Comparison of ENCODE assay signal across 15 cellular contexts in genomic region chr1:180248731-180249681, GRCh38. TPM values are rescaled to one million over a fixed set of nuclear protein-coding genes. Genes with fewer than 3 reads are reported as not detected.
DNase-seq lines count a peak whose midpoint lies in the region; ATAC-seq and TF ChIP-seq lines count a peak whose summit lies in the region.
"Had no signal": no experiment of that assay in that cellular context is flagged by ENCODE, and none has a peak within 500 bp of the region (broad histone marks: within the 10 kb centered on the region; RNA-seq: fewer than 3 reads in every experiment).

No MANE protein-coding gene starts in this region.

- no peak overlapping the region for H3K27ac Mint-ChIP-seq in activated CD4-positive, alpha-beta memory T cell treated with anti-CD3 and anti-CD28 coated beads for 36 hours
- H3K27ac Mint-ChIP-seq: activated CD4-positive, alpha-beta T cell treated with anti-CD3 and anti-CD28 coated beads, Interleukin-2, amount 10 ng/mL, durations not matched to agents 24 days and 14 days; progenitor cell of endocrine pancreas had no signal

- CTCF ChIA-PET in activated CD4-positive, alpha-beta memory T cell treated with anti-CD3 and anti-CD28 coated beads for 36 hours (lab: Charles Lee) = no interaction called here

- H3K4me3 ChIP-seq in DND-41 (ENCODE audit: low read depth in 1 of 2, low read length in 2 of 2) (no peak overlapping the region), HFF-Myc (replicated peaks; ENCODE audit: low read depth, low read length) (no peak overlapping the region)
- H3K4me3 ChIP-seq: adrenal gland, esophagus squamous epithelium had no signal

- peaks cover 4% of the 10 kb centered on the region; the same call in 1 of the 2 replicates for H3K4me1 ChIP-seq in DND-41 (ENCODE audit: insufficient read depth, low read length)
- H3K4me1 ChIP-seq: adrenal gland, esophagus squamous epithelium had no signal

- H3K4me1 Mint-ChIP-seq in activated CD4-positive, alpha-beta memory T cell treated with anti-CD3 and anti-CD28 coated beads for 36 hours (ENCODE audit: low read depth) = no peaks in the 10 kb centered on the region

- no peaks in the 10 kb centered on the region; the same call in 1 of the 2 replicates for H4K20me1 ChIP-seq in DND-41 (ENCODE audit: insufficient read depth, low read length)

- no peaks in the 10 kb centered on the region for H3K79me2 ChIP-seq in DND-41 (ENCODE audit: insufficient read depth, low read length)

- H3K27ac ChIP-seq in DND-41 (ENCODE audit: low read length) = no peak overlapping the region
- H3K27ac ChIP-seq: adrenal gland, esophagus squamous epithelium had no signal

- peak; percentile 41 for DNase-seq in DND-41
- no peak for DNase-seq in HFF-Myc (ENCODE audit: extremely low read depth, low read depth)
- peak; percentile 48 for DNase-seq in OCI-M1 (lab: John Stamatoyannopoulos, UW)
- DNase-seq in iPS-NIHi7 (ENCODE audit: extremely low spot score) = peak; percentile 77
- no peak for DNase-seq in effector CD4-positive, alpha-beta T cell
- DNase-seq in activated CD4-positive, alpha-beta memory T cell treated with anti-CD3 and anti-CD28 coated beads for 36 hours = no peak
- DNase-seq: activated CD4-positive, alpha-beta T cell treated with anti-CD3 and anti-CD28 coated beads, Interleukin-2, amount 10 ng/mL, durations not matched to agents 24 days and 14 days; adrenal gland; DMS153; esophagus squamous epithelium; left cardiac atrium had no signal

- POLR2A ChIA-PET in activated CD4-positive, alpha-beta memory T cell treated with anti-CD3 and anti-CD28 coated beads for 36 hours (lab: Charles Lee) = no interaction called here

- H3K27me3 ChIP-seq in DND-41 (ENCODE audit: insufficient read depth, low read length, poor library complexity) = no peaks in the 10 kb centered on the region

- no peaks in the 10 kb centered on the region for H3K9me3 ChIP-seq in DND-41 (ENCODE audit: insufficient read depth, low read length, severe bottlenecking)
- H3K9me3 ChIP-seq: adrenal gland, esophagus squamous epithelium had no signal

- peak; percentile 56; the same call in 1 of the 3 replicates for ATAC-seq in DND-41 (ENCODE audit: insufficient read depth, low read depth)
- ATAC-seq in HG02938 (IDR thresholded peaks at IDR 0.05; ENCODE audit: unreplicated experiment) = no peak
- no peak for ATAC-seq in HG03460 (IDR thresholded peaks at IDR 0.05; ENCODE audit: unreplicated experiment)
- ATAC-seq: Panc1 had no signal

- peaks cover 43% of the 10 kb centered on the region for H3K27me3 Mint-ChIP-seq in activated CD4-positive, alpha-beta memory T cell treated with anti-CD3 and anti-CD28 coated beads for 36 hours

- no peak overlapping the region for H3K9ac ChIP-seq in DND-41 (ENCODE audit: low read depth, low read length)

- no peaks in the 10 kb centered on the region for H3K36me3 Mint-ChIP-seq in activated CD4-positive, alpha-beta memory T cell treated with anti-CD3 and anti-CD28 coated beads for 36 hours

- intact Hi-C loops in activated CD4-positive, alpha-beta memory T cell treated with anti-CD3 and anti-CD28 coated beads for 36 hours (cut with micrococcal nuclease) = no loop called here

- no peak overlapping the region for H3K4me2 ChIP-seq in DND-41 (ENCODE audit: insufficient read depth, low read length)

- no peaks in the 10 kb centered on the region for H3K9me3 Mint-ChIP-seq in activated CD4-positive, alpha-beta memory T cell treated with anti-CD3 and anti-CD28 coated beads for 36 hours
- H3K9me3 Mint-ChIP-seq: activated CD4-positive, alpha-beta T cell treated with anti-CD3 and anti-CD28 coated beads, Interleukin-2, amount 10 ng/mL, durations not matched to agents 24 days and 14 days had no signal

- TF ChIP-seq CTCF in DND-41 (IDR thresholded peaks at IDR 0.05; ENCODE audit: borderline replicate concordance, extremely low read depth, low read length, poor library complexity, severe bottlenecking) = peak; percentile 44
- peak; percentile 34 for TF ChIP-seq CTCF in HFF-Myc (IDR thresholded peaks at IDR 0.05; ENCODE audit: low read depth, low read length, missing control alignments)

- H3K4me3 Mint-ChIP-seq in activated CD4-positive, alpha-beta memory T cell treated with anti-CD3 and anti-CD28 coated beads for 36 hours = no peak overlapping the region
- H3K4me3 Mint-ChIP-seq: activated CD4-positive, alpha-beta T cell treated with anti-CD3 and anti-CD28 coated beads, Interleukin-2, amount 10 ng/mL, durations not matched to agents 24 days and 14 days had no signal

- H3K36me3 ChIP-seq in DND-41 (ENCODE audit: insufficient read depth, low read length) = no peaks in the 10 kb centered on the region
- H3K36me3 ChIP-seq: adrenal gland, esophagus squamous epithelium had no signal

- H2AFZ ChIP-seq in DND-41 (ENCODE audit: low read depth, low read length) = no peak overlapping the region

RNA-seq across cellular contexts. Expression of gene LHX4, which starts 18.9 kb away (rescaled TPM):
- total RNA-seq in activated CD4-positive, alpha-beta memory T cell treated with anti-CD3 and anti-CD28 coated beads for 36 hours = not detected
- total RNA-seq: activated CD4-positive, alpha-beta T cell treated with anti-CD3 and anti-CD28 coated beads, Interleukin-2, amount 10 ng/mL, durations not matched to agents 24 days and 14 days; adrenal gland; left cardiac atrium had no signal

Comparison
In these comparisons a context has a peak if more than half of its experiments do, and no peak if none do; other contexts are left out.
1. DNase-seq: peak in DND-41 (single experiment), OCI-M1 (single experiment) and iPS-NIHi7 (single experiment); none in HFF-Myc (single experiment), effector CD4-positive, alpha-beta T cell (single experiment) and activated CD4-positive, alpha-beta memory T cell treated with anti-CD3 and anti-CD28 coated beads for 36 hours (single experiment).